Comparison of ENCODE assay signal across 13 cellular contexts in genomic region chr12:115895247-115895646, GRCh38.
A peak's percentile ranks its signal among the peaks of the same experiment; 100 is the strongest.
DNase-seq lines count a peak whose midpoint lies in the region; ATAC-seq, FAIRE-seq and TF ChIP-seq lines count a peak whose summit lies in the region.
"Had no signal": no experiment of that assay in that cellular context is flagged by ENCODE, and none has a peak within 500 bp of the region (broad histone marks: within the 10 kb centered on the region; RNA-seq: fewer than 3 reads in every experiment).

No MANE protein-coding gene starts in this region.

- no peaks in the 10 kb centered on the region; the same call in 1 of the 2 replicates for H3K23me2 ChIP-seq in H1 (ENCODE audit: low read depth, low read length)

- TF ChIP-seq EP300 in H1 (IDR thresholded peaks at IDR 0.05; ENCODE audit: borderline replicate concordance in 1 of 2, low read depth in 2 of 2, low read length in 2 of 2): no peak

- DNase-seq in activated CD4-positive, alpha-beta T cell treated with anti-CD3 and anti-CD28 coated beads for 48 hours: peak; percentile 13
- DNase-seq in activated CD4-positive, alpha-beta T cell treated with anti-CD3 and anti-CD28 coated beads, Interleukin-2, amount 50 U/mL, for 4 hours: no peak
- DNase-seq in H1 (ENCODE audit: low read depth in 1 of 2, low spot score in 2 of 2) (peak in 1 of 2 experiments; percentile 61), psoas muscle (no peak), Kasumi-1 (lab: John Stamatoyannopoulos, UW) (no peak)
- no peak for DNase-seq in activated CD8-positive, alpha-beta memory T cell treated with anti-CD3 and anti-CD28 coated beads, Interleukin-2, amount 50 U/mL, for 4 hours
- DNase-seq: activated T-cell treated with anti-CD3 and anti-CD28 coated beads, Interleukin-2, amount 50 U/mL, for 1 hour; CD4-positive, alpha-beta memory T cell; NCI-H446 treated with DMSO at 0.1 percent for 48 hours had no signal

- no peak overlapping the region for H2BK12ac ChIP-seq in H1 (ENCODE audit: low read depth, low read length)

- H2BK120ac ChIP-seq in H1 (replicated peaks; ENCODE audit: low read depth, low read length): no peak overlapping the region

- no peak overlapping the region for H4K8ac ChIP-seq in H1 (ENCODE audit: extremely low read depth, insufficient read depth, low read length)

- H3K79me2 ChIP-seq in H1 (ENCODE audit: control insufficient read depth in 1 of 2, insufficient read depth in 2 of 2, low read length in 2 of 2): no peaks in the 10 kb centered on the region
- H3K79me2 ChIP-seq: parathyroid adenoma had no signal

- H3K4me3 ChIP-seq in H1 (ENCODE audit: extremely low read depth in 1 of 4, insufficient read depth in 2 of 4, low read depth in 3 of 4, low read length in 4 of 4): no peak overlapping the region
- H3K4me3 ChIP-seq in psoas muscle: no peak overlapping the region

- no peak overlapping the region for H4K91ac ChIP-seq in H1 (replicated peaks; ENCODE audit: insufficient read length, low read length)

- no peak overlapping the region for H3K9ac ChIP-seq in H1 (replicated peaks in 1 of 4; ENCODE audit: extremely low read depth in 1 of 4, low read depth in 3 of 4, low read length in 3 of 4)
- H3K9ac ChIP-seq: parathyroid adenoma had no signal

- TF ChIP-seq CTCF in LNCAP (IDR thresholded peaks at IDR 0.05) (peak; percentile 51), H1 (IDR thresholded peaks at IDR 0.05; ENCODE audit: control extremely low read depth in 1 of 3, insufficient read depth in 1 of 3, low read depth in 1 of 3, low read length in 3 of 3) (peak; percentile 54 to 79 (median 71)), psoas muscle (IDR thresholded peaks at IDR 0.05) (peak; percentile 7)

- intact Hi-C loops in psoas muscle (cut with DNase I): no loop called here

- H2BK20ac ChIP-seq in H1 (ENCODE audit: low read length): no peak overlapping the region

- H2AK5ac ChIP-seq in H1 (ENCODE audit: low read depth, low read length): no peak overlapping the region

- no peak overlapping the region for H3K18ac ChIP-seq in H1 (ENCODE audit: extremely low read depth, low read length)

- TF ChIP-seq POLR2A in H1 (IDR thresholded peaks at IDR 0.05; ENCODE audit: control extremely low read depth in 1 of 2, low read depth in 2 of 2, low read length in 2 of 2): no peak

- no peak overlapping the region for H4K5ac ChIP-seq in H1 (ENCODE audit: insufficient read length, low read depth, low read length)

- H3K4me1 ChIP-seq in H1 (replicated peaks in 1 of 4; ENCODE audit: control insufficient read depth in 3 of 4, insufficient read depth in 4 of 4, low read length in 3 of 4) (peaks cover 0 to 4% (median 2%) of the 10 kb centered on the region in 4 experiments; a peak in 2 of 7 replicates), psoas muscle (no peaks in the 10 kb centered on the region)
- H3K4me1 ChIP-seq: parathyroid adenoma had no signal

- no peak for FAIRE-seq in H1 (lab: Jason Lieb, UNC)
- FAIRE-seq: colon had no signal

- no peak overlapping the region for H2AFZ ChIP-seq in H1 (ENCODE audit: low read length)
- H2AFZ ChIP-seq: parathyroid adenoma had no signal

- no peak overlapping the region for H2BK15ac ChIP-seq in H1 (ENCODE audit: low read length)

- no peaks in the 10 kb centered on the region for H3K36me3 ChIP-seq in H1 (ENCODE audit: control insufficient read depth in 2 of 4, insufficient read depth in 4 of 4, low read length in 3 of 4)
- no peaks in the 10 kb centered on the region for H3K36me3 ChIP-seq in psoas muscle (ENCODE audit: insufficient read depth in 1 of 2, low read depth in 1 of 2)

- no peak overlapping the region for H3K23ac ChIP-seq in H1 (ENCODE audit: insufficient read length)

- no peak overlapping the region for H3K27ac ChIP-seq in H1 (ENCODE audit: low read depth, low read length)
- H3K27ac ChIP-seq in psoas muscle: no peak overlapping the region
- H3K27ac ChIP-seq: parathyroid adenoma had no signal

- no peak overlapping the region for H3K14ac ChIP-seq in H1 (ENCODE audit: insufficient read length)

- TF ChIP-seq RAD21 in H1 (IDR thresholded peaks at IDR 0.05 in 1 of 2, conservative IDR thresholded peaks at IDR 0.05 in 1 of 2; ENCODE audit: low read depth in 2 of 2, low read length in 2 of 2): peak; percentile 45 to 55

- H3K9me3 ChIP-seq in H1 (ENCODE audit: insufficient read depth in 2 of 2, low read depth in 1 of 2, low read length in 1 of 2): 0 out of 4 replicates have a peak, but pooled peaks cover 0 to 5% of the 10 kb centered on the region in 2 experiments
- no peaks in the 10 kb centered on the region for H3K9me3 ChIP-seq in psoas muscle

- H3K4ac ChIP-seq in H1 (replicated peaks; ENCODE audit: insufficient read length, low read depth, low read length): no peak overlapping the region

- WGBS in H1 (ENCODE audit: extremely low coverage in 1 of 2, insufficient coverage in 1 of 2, insufficient read length in 1 of 2, insufficient replicate concordance in 2 of 2, low coverage in 1 of 2, low lambda C conversion rate in 2 of 2, missing lambda C conversion rate in 1 of 2), 2 experiments: 100% methylated on average over 1 of the region's 1 CpG; no CpG with 5 or more reads in 1 of the 2 experiments
- 76 to 90% (median 80%) methylated on average over 1 of the region's 1 CpG for WGBS in psoas muscle, 3 donors

- no peak overlapping the region for H3K4me2 ChIP-seq in H1 (ENCODE audit: insufficient read depth in 1 of 2, low read depth in 2 of 2, low read length in 2 of 2)

- H3K79me1 ChIP-seq in H1 (ENCODE audit: low read depth, low read length): no peaks in the 10 kb centered on the region

- CTCF ChIA-PET in H1 (lab: Charles Lee; ENCODE audit: partially characterized antibody): interaction anchor here (0.6 to 3.2 kb wide), 20 partner anchors 9 to 650 kb away, joined by 3 to 27 read pairs (median 5); no protein-coding TSS in a partner anchor

- H3K27me3 ChIP-seq in H1 (replicated peaks in 1 of 4; ENCODE audit: control insufficient read depth in 3 of 4, extremely low read depth in 1 of 4, insufficient read depth in 3 of 4, low read length in 3 of 4) (no peaks in the 10 kb centered on the region), psoas muscle (ENCODE audit: insufficient read depth in 3 of 3, low read length in 2 of 3) (no peaks in the 10 kb centered on the region)

- H4K20me1 ChIP-seq in H1 (replicated peaks in 1 of 2; ENCODE audit: control insufficient read depth in 1 of 2, insufficient read depth in 2 of 2, low read length in 2 of 2): no peaks in the 10 kb centered on the region

- H3K56ac ChIP-seq in H1 (replicated peaks; ENCODE audit: insufficient read length, low read depth, low read length): no peak overlapping the region

- no peak overlapping the region for H2BK5ac ChIP-seq in H1 (ENCODE audit: low read depth, low read length)

- no peak for ATAC-seq in psoas muscle
- ATAC-seq in GM18870 (IDR thresholded peaks at IDR 0.05; ENCODE audit: unreplicated experiment): no peak

- POLR2A ChIA-PET in H1 (lab: Charles Lee; ENCODE audit: partially characterized antibody): interaction anchor here (0.6 kb wide), 1 partner anchor 986 kb away, joined by 3 read pairs; the partner anchor contains the start of gene HRK

TF ChIP-seq in H1, 55 proteins besides CTCF, POLR2A, EP300 and RAD21:
- TF ChIP-seq ATF3 (IDR thresholded peaks at IDR 0.05; ENCODE audit: insufficient read depth, low read depth, low read length): no peak
- TF ChIP-seq CBX8 (IDR thresholded peaks at IDR 0.05; ENCODE audit: borderline replicate concordance, low read depth, low read length): no peak
- TF ChIP-seq FOSL1 (IDR thresholded peaks at IDR 0.05; ENCODE audit: insufficient read depth, low read depth, low read length): no peak
- TF ChIP-seq USF2 (IDR thresholded peaks at IDR 0.05; ENCODE audit: low read length): no peak
- no peak for TF ChIP-seq RXRA (IDR thresholded peaks at IDR 0.05; ENCODE audit: insufficient read depth, low read depth, low read length)
- no peak for TF ChIP-seq TAF1 (IDR thresholded peaks at IDR 0.05; ENCODE audit: low read depth, low read length)
- no peak for TF ChIP-seq JUN (IDR thresholded peaks at IDR 0.05; ENCODE audit: low read depth, low read length)
- TF ChIP-seq MAFK (IDR thresholded peaks at IDR 0.05; ENCODE audit: low read depth, low read length): no peak
- no peak for TF ChIP-seq EGR1 (IDR thresholded peaks at IDR 0.05; ENCODE audit: borderline replicate concordance, low read depth, low read length)
- no peak for TF ChIP-seq CHD1 (IDR thresholded peaks at IDR 0.05; ENCODE audit: low read depth, low read length)
- no peak for TF ChIP-seq KDM1A (IDR thresholded peaks at IDR 0.05; ENCODE audit: borderline replicate concordance, low read length)
- no peak for TF ChIP-seq JUND (IDR thresholded peaks at IDR 0.05; ENCODE audit: low read length)
- no peak for TF ChIP-seq GABPA (IDR thresholded peaks at IDR 0.05; ENCODE audit: borderline replicate concordance, insufficient read depth, low read length)
- no peak for TF ChIP-seq POLR2AphosphoS5 (IDR thresholded peaks at IDR 0.05; ENCODE audit: low read depth, low read length)
- no peak for TF ChIP-seq SUZ12 (IDR thresholded peaks at IDR 0.05; ENCODE audit: low read length)
- TF ChIP-seq EZH2 (IDR thresholded peaks at IDR 0.05; ENCODE audit: low read depth, low read length, severe bottlenecking): no peak

Comparison
In these comparisons a context has a peak if more than half of its experiments do, and no peak if none do; other contexts are left out.
1. CTCF ChIP-seq: peak in every context shown above with its lines; median percentile 71 in H1; 51 in LNCAP; 7 in psoas muscle.